ENCODE assay signal across 35 cellular contexts in the genomic region with DNA sequence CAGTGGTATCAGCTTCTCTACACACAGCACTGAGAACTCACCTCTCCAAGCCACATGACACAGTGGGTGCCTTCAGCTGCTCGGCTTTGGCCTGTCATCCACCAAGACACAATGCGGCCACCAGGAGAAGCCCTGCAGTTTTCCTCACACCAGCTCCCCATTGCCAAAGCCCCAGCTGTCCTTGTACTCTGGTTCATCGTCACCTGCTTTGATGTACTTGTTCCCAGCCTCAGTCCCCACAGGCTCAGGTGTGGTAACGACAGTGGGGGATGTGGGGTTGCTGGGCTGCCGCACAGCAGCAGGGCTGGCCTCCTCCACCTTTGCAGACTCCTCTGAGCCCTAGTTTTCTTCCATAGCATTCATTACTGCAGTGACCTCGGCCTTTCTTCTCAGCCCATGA.
"Had no signal": no experiment of that assay in that cellular context is flagged by ENCODE, and none has a peak within 500 bp of the region (broad histone marks: within the 10 kb centered on the region; RNA-seq: fewer than 3 reads in every experiment).

No MANE protein-coding gene starts in this region.

- H3K36me3 ChIP-seq: MG63 had no signal

- H3K27ac ChIP-seq: KMS-11 had no signal

- H3K4me3 ChIP-seq: MG63 had no signal

- DNase-seq: Karpas-422, Kasumi-1, KG1, MG63, MM.1S, MV-4-11, NCI-H1048, NCI-H1092, NCI-H1092 treated with DMSO at 0.1 percent for 48 hours, NCI-H1105, NCI-H1105 treated with DMSO at 0.1 percent for 48 hours, NCI-H1417 treated with DMSO at 0.1 percent for 48 hours, NCI-H1436, NCI-H1436 treated with DMSO at 0.1 percent for 48 hours, NCI-H146, NCI-H1694, NCI-H1694 treated with DMSO at 0.1 percent for 48 hours, NCI-H187, NCI-H187 treated with DMSO at 0.1 percent for 48 hours, NCI-H1930, NCI-H2029, NCI-H2029 treated with DMSO at 0.1 percent for 48 hours, NCI-H2081, NCI-H2081 treated with DMSO at 0.1 percent for 48 hours, NCI-H2107, NCI-H2171, NCI-H2171 treated with DMSO at 0.1 percent for 48 hours, NCI-H2227 treated with DMSO at 0.1 percent for 48 hours, NCI-H226, NCI-H345, NCI-H446, NCI-H446 treated with DMSO at 0.1 percent for 48 hours, NCI-H510A, NCI-H510A treated with DMSO at 0.1 percent for 48 hours had no signal

- H3K27me3 ChIP-seq: MG63 had no signal
